Comparison of ENCODE assay signal across 18 cellular contexts in genomic region chr14:97198813-97199212, GRCh38.
"Had no signal": no experiment of that assay in that cellular context is flagged by ENCODE, and none has a peak within 500 bp of the region (broad histone marks: within the 10 kb centered on the region; RNA-seq: fewer than 3 reads in every experiment).

No MANE protein-coding gene starts in this region.

- H3K27ac ChIP-seq: ascending aorta, gastrocnemius medialis, heart left ventricle, left ventricle myocardium inferior, tibial nerve, vagina had no signal

- H3K9me3 ChIP-seq: ascending aorta, gastrocnemius medialis, vagina had no signal

- H3K27me3 ChIP-seq: ascending aorta, gastrocnemius medialis, tibial nerve, vagina had no signal

- H3K36me3 ChIP-seq: ascending aorta, gastrocnemius medialis, heart left ventricle, left ventricle myocardium inferior, tibial nerve, vagina had no signal

- H3K4me3 ChIP-seq: ascending aorta, gastrocnemius medialis, heart left ventricle, left ventricle myocardium inferior, tibial nerve, vagina had no signal

- DNase-seq: activated CD4-positive, alpha-beta memory T cell treated with anti-CD3 and anti-CD28 coated beads for 36 hours; activated CD4-positive, CD25-positive, alpha-beta regulatory T cell treated with anti-CD3 and anti-CD28 coated beads, Interleukin-2, amount 50 U/mL, for 72 hours; activated naive CD4-positive, alpha-beta T cell treated with Interleukin-2 at 50 U/mL for 16 hours; activated T-cell treated with anti-CD3 and anti-CD28 coated beads, Interleukin-2, amount 50 U/mL, for 1 hour; cortex of kidney; gastrocnemius medialis; heart left ventricle; kidney glomerular epithelial cell; left ventricle myocardium inferior; mammary epithelial cell; midbrain; nephron progenitor cell; occipital lobe; posterior cingulate gyrus; stimulated activated naive B cell treated with anti-CD40 and anti-IgM and Interleukin-4, amounts not matched to agents 10 μg/mL and 1 μg/mL and 100 μg/mL, for 72 hours had no signal

- H3K4me1 ChIP-seq: ascending aorta, gastrocnemius medialis, heart left ventricle, left ventricle myocardium inferior, tibial nerve, vagina had no signal

- ATAC-seq: gastrocnemius medialis; heart left ventricle; stimulated activated naive B cell treated with anti-CD40 and anti-IgM and Interleukin-4, amounts not matched to agents 10 μg/mL and 1 μg/mL and 100 μg/mL, for 72 hours had no signal
